Comparison of ENCODE assay signal across 16 cellular contexts in the genomic region with DNA sequence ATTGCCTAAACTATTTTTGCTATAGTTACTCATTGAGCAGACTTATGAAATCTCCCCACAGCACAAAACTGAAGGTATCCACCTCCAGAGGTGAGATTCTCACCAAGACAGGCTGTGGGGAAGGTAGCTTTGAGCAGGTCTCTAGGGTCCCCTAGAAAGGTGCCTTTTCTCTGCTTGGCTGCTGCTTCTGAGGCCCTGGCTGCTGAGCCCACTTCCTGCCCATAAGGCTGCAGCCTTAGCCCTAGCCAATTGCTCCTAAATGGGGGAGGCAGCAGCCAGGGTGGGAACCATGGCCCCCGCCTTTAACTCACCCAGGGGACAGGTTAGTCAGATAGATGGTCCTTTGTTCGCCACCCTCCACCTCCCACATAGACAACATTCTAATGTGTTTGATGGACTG. TPM values are rescaled to one million over a fixed set of nuclear protein-coding genes. Genes with fewer than 3 reads are reported as not detected.
A peak's percentile ranks its signal among the peaks of the same experiment; 100 is the strongest.
DNase-seq lines count a peak whose midpoint lies in the region; ATAC-seq and TF ChIP-seq lines count a peak whose summit lies in the region.
"Had no signal": no experiment of that assay in that cellular context is flagged by ENCODE, and none has a peak within 500 bp of the region (broad histone marks: within the 10 kb centered on the region; RNA-seq: fewer than 3 reads in every experiment).

No MANE protein-coding gene starts in this region.

- peak overlapping the region; percentile 89 for H3K4me2 ChIP-seq in Loucy (ENCODE audit: low read depth, low read length, poor library complexity, severe bottlenecking)

- CTCF ChIA-PET in MCF 10A (lab: Yijun Ruan, JAX) = interaction anchor here (0.9 kb wide), 1 partner anchor 29 kb away, joined by 3 read pairs; no protein-coding TSS in a partner anchor

- no peaks in the 10 kb centered on the region for H3K79me2 ChIP-seq in Loucy (ENCODE audit: insufficient read depth, low read length)

- no peaks in the 10 kb centered on the region for H4K20me1 ChIP-seq in Loucy (ENCODE audit: insufficient read depth, low read length, poor library complexity, severe bottlenecking)

- no peaks in the 10 kb centered on the region for H3F3A ChIP-seq in Loucy (ENCODE audit: low read depth)

- peak; percentile 17 for ATAC-seq in central memory CD8-positive, alpha-beta T cell (replicated peaks; ENCODE audit: extremely low read depth, poor library complexity, severe bottlenecking)
- ATAC-seq in HG02885 (IDR thresholded peaks at IDR 0.05; ENCODE audit: poor library complexity, unreplicated experiment) = no peak

- no peak for TF ChIP-seq CTCF in MCF 10A (IDR thresholded peaks at IDR 0.05; ENCODE audit: unreplicated experiment)
- no peak for TF ChIP-seq CTCF in breast epithelium (IDR thresholded peaks at IDR 0.05)
- TF ChIP-seq CTCF in Loucy (conservative IDR thresholded peaks at IDR 0.05; ENCODE audit: low read length) = no peak
- TF ChIP-seq CTCF in vagina (IDR thresholded peaks at IDR 0.05) = no peak

- no peak overlapping the region for H3K4me3 Mint-ChIP-seq in MCF 10A (ENCODE audit: unreplicated experiment)
- peak overlapping the region; percentile 88 for H3K4me3 Mint-ChIP-seq in central memory CD8-positive, alpha-beta T cell

- H3K27ac ChIP-seq in breast epithelium (no peak overlapping the region), vagina (peak overlapping the region; percentile 92)

- POLR2A ChIA-PET in MCF 10A (lab: Yijun Ruan, JAX) = interaction anchor here (4.7 to 6.0 kb wide), 2 partner anchors 8 to 93 kb away, joined by 68 to 107 read pairs; no protein-coding TSS in a partner anchor

- no peaks in the 10 kb centered on the region for H3K9me3 ChIP-seq in breast epithelium
- H3K9me3 ChIP-seq in Loucy (ENCODE audit: insufficient read depth, low read depth, low read length) = no peaks in the 10 kb centered on the region
- H3K9me3 ChIP-seq in vagina = no peaks in the 10 kb centered on the region

- peak overlapping the region; percentile 32 for H3K27ac Mint-ChIP-seq in MCF 10A (ENCODE audit: low read depth, unreplicated experiment)
- no peak overlapping the region for H3K27ac Mint-ChIP-seq in central memory CD8-positive, alpha-beta T cell (ENCODE audit: low read depth)

- H3K9me3 Mint-ChIP-seq in MCF 10A (ENCODE audit: unreplicated experiment) = no peaks in the 10 kb centered on the region
- H3K9me3 Mint-ChIP-seq in central memory CD8-positive, alpha-beta T cell = no peaks in the 10 kb centered on the region

- intact Hi-C loops in MCF 10A (cut with micrococcal nuclease) (no loop called here), breast epithelium (cut with DNase I; ENCODE audit: low total_unique reads) (no loop called here), vagina (cut with DNase I) (no loop called here)

- DNase-seq in MCF 10A (ENCODE audit: unreplicated experiment) (no peak), breast epithelium (ENCODE audit: low spot score in 2 of 2) (no peak), vagina (ENCODE audit: extremely low spot score in 2 of 2) (no peak), SW480 (ENCODE audit: low spot score) (no peak), NCI-H524 (lab: John Stamatoyannopoulos, UW) (no peak)
- DNase-seq in central memory CD8-positive, alpha-beta T cell (ENCODE audit: low spot score in 2 of 2) = no peak
- DNase-seq: aorta; CD4-positive, CD25-positive, alpha-beta regulatory T cell; foreskin melanocyte; KBM-7; NCI-H1436 treated with DMSO at 0.1 percent for 48 hours; NCI-H510A treated with DMSO at 0.1 percent for 48 hours; RPMI8226; stimulated activated CD4-positive, alpha-beta T cell treated with anti-CD3 and anti-CD28 coated beads, Interleukin-1b, Interleukin-23, amount 100 ng/mL, for 48 hours had no signal

- no peak overlapping the region for H3K9ac ChIP-seq in Loucy (ENCODE audit: low read depth, low read length, poor library complexity, severe bottlenecking)

- H3K27me3 ChIP-seq in breast epithelium = peaks cover 0 to 12% of the 10 kb centered on the region in 2 donors
- H3K27me3 ChIP-seq in Loucy (ENCODE audit: insufficient read depth, low read length, poor library complexity, severe bottlenecking) = no peaks in the 10 kb centered on the region
- no peaks in the 10 kb centered on the region for H3K27me3 ChIP-seq in vagina

- no TSS peak for BruUV-seq in MCF 10A (replicated peaks; lab: Mats Ljungman, UMichigan)

- 0 out of 2 replicates have a peak overlapping the region, but pooled peaks have one; percentile 2 for H2AFZ ChIP-seq in Loucy (ENCODE audit: low read length)

- no peak for TF ChIP-seq POLR2A in breast epithelium (IDR thresholded peaks at IDR 0.05)
- no peak for TF ChIP-seq POLR2A in vagina (IDR thresholded peaks at IDR 0.05)

- H3K4me3 ChIP-seq in breast epithelium = no peak overlapping the region
- no peak overlapping the region for H3K4me3 ChIP-seq in Loucy (ENCODE audit: low read length, poor library complexity, severe bottlenecking)
- no peak overlapping the region for H3K4me3 ChIP-seq in vagina

- no peaks in the 10 kb centered on the region for H3K9me2 ChIP-seq in Loucy (replicated peaks; ENCODE audit: low read depth, low read length)

- H3K36me3 ChIP-seq in breast epithelium (no peaks in the 10 kb centered on the region), Loucy (ENCODE audit: insufficient read depth, low read length) (no peaks in the 10 kb centered on the region), vagina (no peaks in the 10 kb centered on the region)

- H3K4me1 Mint-ChIP-seq in MCF 10A (ENCODE audit: insufficient read depth, unreplicated experiment) = peaks cover 59% of the 10 kb centered on the region
- H3K4me1 Mint-ChIP-seq in central memory CD8-positive, alpha-beta T cell = peaks cover 72% of the 10 kb centered on the region

- H3K4me1 ChIP-seq in breast epithelium (no peaks in the 10 kb centered on the region), Loucy (ENCODE audit: insufficient read depth, low read length, poor library complexity, severe bottlenecking) (peaks cover 63% of the 10 kb centered on the region), vagina (peaks cover 36% of the 10 kb centered on the region)

- H3K36me3 Mint-ChIP-seq in MCF 10A (ENCODE audit: insufficient read depth, unreplicated experiment) = peaks cover 7% of the 10 kb centered on the region
- peaks cover 12% of the 10 kb centered on the region for H3K36me3 Mint-ChIP-seq in central memory CD8-positive, alpha-beta T cell (ENCODE audit: insufficient read depth)
- H3K36me3 Mint-ChIP-seq: CD4-positive, CD25-positive, alpha-beta regulatory T cell had no signal

- no peaks in the 10 kb centered on the region for H3K27me3 Mint-ChIP-seq in MCF 10A (ENCODE audit: insufficient read depth, unreplicated experiment)
- peaks cover 51% of the 10 kb centered on the region for H3K27me3 Mint-ChIP-seq in central memory CD8-positive, alpha-beta T cell

RNA-seq across cellular contexts. Expression of a gene that starts 3.6 kb away (rescaled TPM):
- total RNA-seq in MCF 10A (2022) = 112 and 121 TPM in 2 replicates
- 10 to 100 TPM; 10.1 to 26.5 (median 11.4) TPM for total RNA-seq in breast epithelium
- 87.2 TPM for total RNA-seq in vagina
